1 cellular context compared by ENCODE assay signal in genomic region chr22:49889071-49889470, GRCh38.
TF ChIP-seq lines count a peak whose summit lies in the region.

No MANE protein-coding gene starts in this region.

TF ChIP-seq in IMR-90, 13 proteins besides CTCF, POLR2A, EP300 and RAD21 (continued from another document):
- no peak for TF ChIP-seq MXI1 (IDR thresholded peaks at IDR 0.05; ENCODE audit: borderline replicate concordance, low read depth, low read length)
- no peak for TF ChIP-seq BHLHE40 (IDR thresholded peaks at IDR 0.05; ENCODE audit: low read depth, low read length)
